ENCODE assay signal across 20 cellular contexts in the genomic region with DNA sequence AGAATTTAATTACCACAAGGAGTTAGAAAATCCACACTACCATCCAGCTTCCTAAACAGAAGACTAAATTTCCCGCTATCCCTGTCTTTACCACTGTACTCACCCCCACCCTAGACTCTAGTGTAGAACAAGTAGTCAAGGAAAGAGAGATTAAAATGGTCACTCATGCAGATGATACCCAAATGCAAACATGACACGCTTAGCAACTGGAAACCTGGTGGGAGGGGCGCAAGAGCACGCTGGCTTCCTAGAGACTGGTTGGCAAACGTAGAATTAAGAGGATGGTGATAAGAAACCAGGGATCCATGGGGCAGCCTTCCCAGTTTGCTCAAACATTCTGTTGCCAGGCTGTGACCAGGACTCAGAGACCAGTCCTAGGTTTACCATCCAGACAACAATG. TPM values are rescaled to one million over a fixed set of nuclear protein-coding genes. Genes with fewer than 3 reads are reported as not detected.
DNase-seq lines count a peak whose midpoint lies in the region; ATAC-seq and TF ChIP-seq lines count a peak whose summit lies in the region.
"Had no signal": no experiment of that assay in that cellular context is flagged by ENCODE, and none has a peak within 500 bp of the region (broad histone marks: within the 10 kb centered on the region; RNA-seq: fewer than 3 reads in every experiment).

No MANE protein-coding gene starts in this region.

- no peaks in the 10 kb centered on the region for H3K9me3 ChIP-seq in Caco-2
- H3K9me3 ChIP-seq: tibial artery had no signal

- ATAC-seq in GM19395 (IDR thresholded peaks at IDR 0.05; ENCODE audit: unreplicated experiment): no peak

- H3K4me1 Mint-ChIP-seq in Caco-2 (ENCODE audit: low read depth, unreplicated experiment): peaks cover 24% of the 10 kb centered on the region

- intact Hi-C loops in Caco-2 (cut with micrococcal nuclease; ENCODE audit: unreplicated experiment): loop anchor here (2.0 kb wide), 1 partner anchor 25 kb away; the partner anchor contains the start of genes TCEANC2 and TMEM59

- POLR2A ChIA-PET in Caco-2 (lab: Charles Lee): no interaction called here

- H3K4me3 ChIP-seq in Caco-2 (ENCODE audit: low read depth, low read length) (no peak overlapping the region), brain microvascular endothelial cell (ENCODE audit: low read depth, low read length) (no peak overlapping the region)
- H3K4me3 ChIP-seq: cardiac muscle cell, tibial artery had no signal

- no peaks in the 10 kb centered on the region for H3K27me3 ChIP-seq in Caco-2 (replicated peaks; ENCODE audit: control insufficient read depth, insufficient read depth, low read length)
- no peaks in the 10 kb centered on the region for H3K27me3 ChIP-seq in brain microvascular endothelial cell (replicated peaks)
- H3K27me3 ChIP-seq: cardiac muscle cell, tibial artery had no signal

- TF ChIP-seq CTCF in Caco-2 (IDR thresholded peaks at IDR 0.05; ENCODE audit: insufficient read depth in 1 of 2, low read depth in 1 of 2, low read length in 1 of 2, severe bottlenecking in 1 of 2, unreplicated experiment in 1 of 2): no peak
- no peak for TF ChIP-seq CTCF in brain microvascular endothelial cell (IDR thresholded peaks at IDR 0.05; ENCODE audit: low read depth, low read length, missing control alignments)

- in situ Hi-C loops in brain microvascular endothelial cell (cut with HindIII; ENCODE audit: low pct_ligation_motif_present, low sequenced_read_pairs): no loop called here

- H3K27ac ChIP-seq in brain microvascular endothelial cell: no peak overlapping the region
- H3K27ac ChIP-seq: KMS-11, tibial artery had no signal

- CTCF ChIA-PET in Caco-2 (lab: Charles Lee): interaction anchor here (0.7 kb wide), 1 partner anchor 43 kb away, joined by 3 read pairs; no protein-coding TSS in a partner anchor

- no peak for DNase-seq in Caco-2
- peak; percentile 98 for DNase-seq in NCI-H2029 (lab: John Stamatoyannopoulos, UW)
- DNase-seq in brain microvascular endothelial cell: peak; percentile 3
- DNase-seq in mesenteric fat pad (ENCODE audit: low spot score): peak; percentile 9
- no peak for DNase-seq in AML-193 (lab: John Stamatoyannopoulos, UW)
- no peak for DNase-seq in LoVo (ENCODE audit: low spot score)
- DNase-seq: activated gamma-delta T cell treated with Interleukin-2 at 50 U/mL for 16 hours; amniotic stem cell; dermis blood vessel endothelial cell; H7; naive B cell; stimulated activated CD4-positive, alpha-beta T cell treated with anti-CD3 and anti-CD28 coated beads, Interleukin-1b, Interleukin-23, amount 100 ng/mL, for 48 hours; stimulated activated naive CD4-positive, alpha-beta T cell; tibial artery had no signal

- H3K36me3 Mint-ChIP-seq in Caco-2 (ENCODE audit: insufficient read depth, unreplicated experiment): no peaks in the 10 kb centered on the region

- no TSS peak for BruUV-seq in Caco-2 (replicated peaks; lab: Mats Ljungman, UMichigan)

- no peak overlapping the region for H3K4me3 Mint-ChIP-seq in Caco-2 (ENCODE audit: unreplicated experiment)
- H3K4me3 Mint-ChIP-seq: naive B cell; T-helper 2 cell treated with Interferon-gamma antibody and Interleukin-4, amounts not matched to agents 5 μg/mL and 100 μg/mL, for 36 hours had no signal

- no peaks in the 10 kb centered on the region for H3K9me3 Mint-ChIP-seq in Caco-2 (ENCODE audit: unreplicated experiment)
- H3K9me3 Mint-ChIP-seq: naive B cell; T-helper 2 cell treated with Interferon-gamma antibody and Interleukin-4, amounts not matched to agents 5 μg/mL and 100 μg/mL, for 36 hours had no signal

- H3K4me1 ChIP-seq in Caco-2: peaks cover 17% of the 10 kb centered on the region
- H3K4me1 ChIP-seq: tibial artery had no signal

- peak overlapping the region; percentile 13 for H3K27ac Mint-ChIP-seq in Caco-2 (ENCODE audit: unreplicated experiment)
- H3K27ac Mint-ChIP-seq: T-helper 2 cell treated with Interferon-gamma antibody and Interleukin-4, amounts not matched to agents 5 μg/mL and 100 μg/mL, for 36 hours had no signal

- no peaks in the 10 kb centered on the region for H3K36me3 ChIP-seq in Caco-2 (ENCODE audit: control insufficient read depth, insufficient read depth, low read length)
- H3K36me3 ChIP-seq in brain microvascular endothelial cell (replicated peaks): no peaks in the 10 kb centered on the region

- H3K27me3 Mint-ChIP-seq in Caco-2 (ENCODE audit: insufficient read depth, unreplicated experiment): no peaks in the 10 kb centered on the region
- H3K27me3 Mint-ChIP-seq: naive B cell had no signal

RNA-seq across cellular contexts. Expression of gene LDLRAD1, which starts 9.9 kb away (rescaled TPM):
- total RNA-seq in Caco-2 (2022): not detected in 2 replicates
- total RNA-seq in mesenteric fat pad: not detected
- total RNA-seq: cardiac muscle cell, Daoy, dermis blood vessel endothelial cell, H7, osteocyte had no signal

RNA-seq across cellular contexts. Expression of gene TMEM59, which starts 25.2 kb away (rescaled TPM):
- total RNA-seq in Caco-2 (2022) (116 TPM in 2 replicates), mesenteric fat pad (364 TPM)

RNA-seq across cellular contexts. Expression of gene TCEANC2, which starts 25.6 kb away (rescaled TPM):
- 1.9 and 3.2 TPM in 2 replicates for total RNA-seq in Caco-2 (2022)
- total RNA-seq in mesenteric fat pad: 4.2 TPM

Comparison
In these comparisons a context has a peak if more than half of its experiments do, and no peak if none do; other contexts are left out.
1. DNase-seq: peak in NCI-H2029 (single experiment), brain microvascular endothelial cell (single experiment) and mesenteric fat pad (single experiment); none in Caco-2 (0 of 2), AML-193 (0 of 2) and LoVo (single experiment).